ENCODE assay signal across 19 cellular contexts in the genomic region with DNA sequence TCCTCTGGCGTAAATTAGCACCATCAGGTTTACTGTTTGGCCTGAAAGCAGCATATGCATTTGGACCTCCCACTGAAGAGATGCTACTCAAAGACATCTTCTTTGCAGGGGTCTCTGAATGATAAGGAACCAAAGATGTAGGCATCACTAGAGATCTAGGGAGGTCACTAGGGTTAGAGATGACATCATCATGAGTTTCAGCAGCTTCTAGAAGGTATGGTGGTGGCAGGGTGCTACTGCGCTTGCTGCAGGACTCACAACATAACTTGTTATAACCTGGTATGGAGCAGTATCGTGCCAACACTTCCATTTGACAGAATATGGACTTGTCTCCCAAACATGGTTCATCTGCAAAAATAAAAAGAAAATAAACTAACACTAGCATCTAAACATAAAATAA.
A peak's percentile ranks its signal among the peaks of the same experiment; 100 is the strongest.
DNase-seq lines count a peak whose midpoint lies in the region; ATAC-seq, FAIRE-seq and TF ChIP-seq lines count a peak whose summit lies in the region.
"Had no signal": no experiment of that assay in that cellular context is flagged by ENCODE, and none has a peak within 500 bp of the region (broad histone marks: within the 10 kb centered on the region; RNA-seq: fewer than 3 reads in every experiment).

No MANE protein-coding gene starts in this region.

- no peaks in the 10 kb centered on the region for H3K79me1 ChIP-seq in IMR-90 (ENCODE audit: low read depth in 1 of 2, low read length in 2 of 2)
- no peaks in the 10 kb centered on the region for H3K79me1 ChIP-seq in H1 (ENCODE audit: low read depth, low read length)

- TF ChIP-seq CTCF in IMR-90 (conservative IDR thresholded peaks at IDR 0.05; ENCODE audit: low read depth, low read length) (no peak), H1 (IDR thresholded peaks at IDR 0.05; ENCODE audit: control extremely low read depth in 1 of 3, insufficient read depth in 1 of 3, low read depth in 1 of 3, low read length in 3 of 3) (peak in 1 of 3 experiments; percentile 6; a peak in 1 of 4 replicates), suprapubic skin (IDR thresholded peaks at IDR 0.05) (no peak)

- H2BK120ac ChIP-seq in IMR-90 (ENCODE audit: low read depth, low read length) (no peak overlapping the region), H1 (replicated peaks; ENCODE audit: low read depth, low read length) (no peak overlapping the region)

- dilution Hi-C loops in IMR-90 (cut with HindIII; ENCODE audit: low sequenced_read_pairs, unreplicated experiment): no loop called here

- TF ChIP-seq POLR2A in IMR-90 (IDR thresholded peaks at IDR 0.05; ENCODE audit: low read depth, low read length): no peak
- TF ChIP-seq POLR2A in H1 (IDR thresholded peaks at IDR 0.05; ENCODE audit: control extremely low read depth in 1 of 2, low read depth in 2 of 2, low read length in 2 of 2): no peak
- TF ChIP-seq POLR2A in suprapubic skin (IDR thresholded peaks at IDR 0.05): no peak

- in situ Hi-C loops in IMR-90 (cut with MboI; ENCODE audit: low sequenced_read_pairs): no loop called here

- H3K23ac ChIP-seq in IMR-90 (ENCODE audit: low read depth, low read length) (no peak overlapping the region), H1 (ENCODE audit: insufficient read length) (no peak overlapping the region)

- H4K91ac ChIP-seq in IMR-90 (ENCODE audit: insufficient read depth, low read depth, low read length): no peak overlapping the region
- H4K91ac ChIP-seq in H1 (replicated peaks; ENCODE audit: insufficient read length, low read length): no peak overlapping the region

- H2BK20ac ChIP-seq in IMR-90 (ENCODE audit: low read depth, low read length) (no peak overlapping the region), H1 (ENCODE audit: low read length) (no peak overlapping the region)

- no peak overlapping the region for H3K27ac ChIP-seq in IMR-90 (ENCODE audit: insufficient read depth, low read length)
- no peak overlapping the region for H3K27ac ChIP-seq in H1 (ENCODE audit: low read depth, low read length)
- H3K27ac ChIP-seq in suprapubic skin: no peak overlapping the region
- H3K27ac ChIP-seq: stomach, uterus had no signal

- ATAC-seq in GM19395 (IDR thresholded peaks at IDR 0.05; ENCODE audit: unreplicated experiment) (peak; percentile 45), IMR-90 (ENCODE audit: low read depth) (no peak), GM19328 (IDR thresholded peaks at IDR 0.05; ENCODE audit: unreplicated experiment) (no peak)
- ATAC-seq: right cardiac atrium had no signal

- H2AK5ac ChIP-seq in IMR-90 (ENCODE audit: low read depth, low read length) (no peak overlapping the region), H1 (ENCODE audit: low read depth, low read length) (no peak overlapping the region)

- no peak overlapping the region for H3K9ac ChIP-seq in IMR-90 (ENCODE audit: low read depth, low read length)
- H3K9ac ChIP-seq in H1 (replicated peaks in 1 of 4; ENCODE audit: extremely low read depth in 1 of 4, low read depth in 3 of 4, low read length in 3 of 4): no peak overlapping the region

- H3K27me3 ChIP-seq in IMR-90 (ENCODE audit: control insufficient read depth, insufficient read depth, low read length): no peaks in the 10 kb centered on the region
- H3K27me3 ChIP-seq in H1 (replicated peaks in 1 of 4; ENCODE audit: control insufficient read depth in 3 of 4, extremely low read depth in 1 of 4, insufficient read depth in 3 of 4, low read length in 3 of 4): no peaks in the 10 kb centered on the region
- H3K27me3 ChIP-seq in suprapubic skin: no peaks in the 10 kb centered on the region
- H3K27me3 ChIP-seq: stomach, uterus had no signal

- H2BK5ac ChIP-seq in IMR-90 (ENCODE audit: low read depth, low read length, poor library complexity, severe bottlenecking) (no peak overlapping the region), H1 (ENCODE audit: low read depth, low read length) (no peak overlapping the region)

- no peaks in the 10 kb centered on the region for H3K9me1 ChIP-seq in IMR-90 (ENCODE audit: insufficient read depth, low read length)

- POLR2A ChIA-PET in IMR-90 (lab: Charles Lee; ENCODE audit: unreplicated experiment) (no interaction called here), H1 (lab: Charles Lee; ENCODE audit: partially characterized antibody) (no interaction called here)

- H3K4me1 ChIP-seq in IMR-90 (ENCODE audit: control insufficient read depth, insufficient read depth, low read length) (no peaks in the 10 kb centered on the region), H1 (replicated peaks in 1 of 4; ENCODE audit: control insufficient read depth in 3 of 4, insufficient read depth in 4 of 4, low read length in 3 of 4) (no peaks in the 10 kb centered on the region), suprapubic skin (no peaks in the 10 kb centered on the region)
- H3K4me1 ChIP-seq: stomach, uterus had no signal

- H4K20me1 ChIP-seq in IMR-90 (ENCODE audit: insufficient read depth, low read length) (no peaks in the 10 kb centered on the region), H1 (replicated peaks in 1 of 2; ENCODE audit: control insufficient read depth in 1 of 2, insufficient read depth in 2 of 2, low read length in 2 of 2) (no peaks in the 10 kb centered on the region)

- intact Hi-C loops in IMR-90 (cut with micrococcal nuclease): no loop called here

- H3K36me3 ChIP-seq in IMR-90 (ENCODE audit: control insufficient read depth, insufficient read depth, low read length) (no peaks in the 10 kb centered on the region), H1 (ENCODE audit: control insufficient read depth in 2 of 4, insufficient read depth in 4 of 4, low read length in 3 of 4) (no peaks in the 10 kb centered on the region), suprapubic skin (no peaks in the 10 kb centered on the region)
- H3K36me3 ChIP-seq: stomach, uterus had no signal

- TF ChIP-seq EP300 in H1 (IDR thresholded peaks at IDR 0.05; ENCODE audit: borderline replicate concordance in 1 of 2, low read depth in 2 of 2, low read length in 2 of 2) (no peak), suprapubic skin (IDR thresholded peaks at IDR 0.05) (no peak)

- FAIRE-seq in H1 (lab: Jason Lieb, UNC): no peak

- H3K56ac ChIP-seq in IMR-90 (ENCODE audit: extremely low read depth, insufficient read depth, low read length) (no peak overlapping the region), H1 (replicated peaks; ENCODE audit: insufficient read length, low read depth, low read length) (no peak overlapping the region)

- H4K8ac ChIP-seq in IMR-90 (ENCODE audit: low read depth in 2 of 2, low read length in 2 of 2) (no peak overlapping the region), H1 (ENCODE audit: extremely low read depth, insufficient read depth, low read length) (no peak overlapping the region)

- no peak overlapping the region for H3K4ac ChIP-seq in IMR-90 (ENCODE audit: low read depth, low read length)
- H3K4ac ChIP-seq in H1 (replicated peaks; ENCODE audit: insufficient read length, low read depth, low read length): no peak overlapping the region

- H4K5ac ChIP-seq in IMR-90 (ENCODE audit: low read depth, low read length) (no peak overlapping the region), H1 (ENCODE audit: insufficient read length, low read depth, low read length) (no peak overlapping the region)

- H3K18ac ChIP-seq in IMR-90 (ENCODE audit: low read depth, low read length) (no peak overlapping the region), H1 (ENCODE audit: extremely low read depth, low read length) (no peak overlapping the region)

- H3K23me2 ChIP-seq in H1 (ENCODE audit: low read depth, low read length): no peaks in the 10 kb centered on the region; the same call in 1 of the 2 replicates

- no peaks in the 10 kb centered on the region for H3K79me2 ChIP-seq in H1 (ENCODE audit: control insufficient read depth in 1 of 2, insufficient read depth in 2 of 2, low read length in 2 of 2)

- TF ChIP-seq RAD21 in IMR-90 (IDR thresholded peaks at IDR 0.05; ENCODE audit: low read length) (no peak), H1 (IDR thresholded peaks at IDR 0.05 in 1 of 2, conservative IDR thresholded peaks at IDR 0.05 in 1 of 2; ENCODE audit: low read depth in 2 of 2, low read length in 2 of 2) (no peak)

- H3K9me3 ChIP-seq in IMR-90 (ENCODE audit: control insufficient read depth, insufficient read depth, low read length) (no peaks in the 10 kb centered on the region), H1 (ENCODE audit: insufficient read depth in 2 of 2, low read depth in 1 of 2, low read length in 1 of 2) (no peaks in the 10 kb centered on the region), suprapubic skin (no peaks in the 10 kb centered on the region)
- H3K9me3 ChIP-seq: stomach, uterus had no signal

- DNase-seq in ELR (ENCODE audit: low read depth) (peak; percentile 28), IMR-90 (no peak), H1 (ENCODE audit: low read depth in 1 of 2, low spot score in 2 of 2) (no peak), suprapubic skin (ENCODE audit: low spot score in 2 of 2) (no peak), NCI-H2171 (lab: John Stamatoyannopoulos, UW) (no peak)
- DNase-seq in activated CD4-positive, CD25-positive, alpha-beta regulatory T cell (lab: John Stamatoyannopoulos, UW): no peak
- DNase-seq: activated naive CD8-positive, alpha-beta T cell treated with anti-CD3 and anti-CD28 coated beads, Interleukin-2, amount 10 ng/mL, durations not matched to agents 7 days and 5 days; CD8-positive, alpha-beta memory T cell; erythroblast; HCEC 1CT; KBM-7; NCI-H1105 treated with DMSO at 0.1 percent for 48 hours; NCI-H2171 treated with DMSO at 0.1 percent for 48 hours; NCI-H774; right cardiac atrium; stomach; uterus had no signal

- H2BK15ac ChIP-seq in IMR-90 (ENCODE audit: low read depth, low read length) (no peak overlapping the region), H1 (ENCODE audit: low read length) (0 out of 2 replicates have a peak overlapping the region, but pooled peaks have one; percentile 19)

- no peak overlapping the region for H2BK12ac ChIP-seq in H1 (ENCODE audit: low read depth, low read length)

- CTCF ChIA-PET in IMR-90 (lab: Yijun Ruan, JAX): interaction anchor here (1.1 kb wide), 1 partner anchor 12 kb away, joined by 3 read pairs; no protein-coding TSS in a partner anchor
- CTCF ChIA-PET in H1 (lab: Charles Lee; ENCODE audit: partially characterized antibody): interaction anchor here (0.7 to 3.1 kb wide), 2 partner anchors 12 to 26 kb away, joined by 3 to 13 read pairs; no protein-coding TSS in a partner anchor

- no TSS peak for BruUV-seq in IMR-90 (replicated peaks; lab: Mats Ljungman, UMichigan)

- H3K14ac ChIP-seq in IMR-90 (replicated peaks; ENCODE audit: low read depth, low read length): no peak overlapping the region
- no peak overlapping the region for H3K14ac ChIP-seq in H1 (ENCODE audit: insufficient read length)

- H2AFZ ChIP-seq in IMR-90 (replicated peaks; ENCODE audit: low read length, poor library complexity): no peak overlapping the region
- no peak overlapping the region for H2AFZ ChIP-seq in H1 (ENCODE audit: low read length)

- H3K4me3 ChIP-seq in IMR-90 (ENCODE audit: insufficient read depth, low read depth, low read length): no peak overlapping the region
- H3K4me3 ChIP-seq in H1 (ENCODE audit: extremely low read depth in 1 of 4, insufficient read depth in 2 of 4, low read depth in 3 of 4, low read length in 4 of 4): no peak overlapping the region
- no peak overlapping the region for H3K4me3 ChIP-seq in suprapubic skin
- H3K4me3 ChIP-seq: stomach, uterus had no signal

- peak overlapping the region; percentile 5 for H2AK9ac ChIP-seq in IMR-90 (replicated peaks; ENCODE audit: low read depth, low read length, poor library complexity)

- 60% methylated on average over 1 of the region's 3 CpGs; no CpG with 5 or more reads in 1 of the 2 experiments for WGBS in IMR-90 (ENCODE audit: extremely low coverage in 2 of 2, insufficient read length in 1 of 2), 2 experiments
- WGBS in H1 (ENCODE audit: extremely low coverage in 1 of 2, insufficient coverage in 1 of 2, insufficient read length in 1 of 2, insufficient replicate concordance in 2 of 2, low coverage in 1 of 2, low lambda C conversion rate in 2 of 2, missing lambda C conversion rate in 1 of 2), 2 experiments: 96% methylated on average over 3 of the region's 3 CpGs; no CpG with 5 or more reads in 1 of the 2 experiments
- 87% methylated on average over 3 of the region's 3 CpGs for WGBS in suprapubic skin

- H3K4me2 ChIP-seq in IMR-90 (ENCODE audit: low read depth, low read length) (no peak overlapping the region), H1 (ENCODE audit: insufficient read depth in 1 of 2, low read depth in 2 of 2, low read length in 2 of 2) (no peak overlapping the region)
